1 cellular context compared by ENCODE assay signal in the genomic region with DNA sequence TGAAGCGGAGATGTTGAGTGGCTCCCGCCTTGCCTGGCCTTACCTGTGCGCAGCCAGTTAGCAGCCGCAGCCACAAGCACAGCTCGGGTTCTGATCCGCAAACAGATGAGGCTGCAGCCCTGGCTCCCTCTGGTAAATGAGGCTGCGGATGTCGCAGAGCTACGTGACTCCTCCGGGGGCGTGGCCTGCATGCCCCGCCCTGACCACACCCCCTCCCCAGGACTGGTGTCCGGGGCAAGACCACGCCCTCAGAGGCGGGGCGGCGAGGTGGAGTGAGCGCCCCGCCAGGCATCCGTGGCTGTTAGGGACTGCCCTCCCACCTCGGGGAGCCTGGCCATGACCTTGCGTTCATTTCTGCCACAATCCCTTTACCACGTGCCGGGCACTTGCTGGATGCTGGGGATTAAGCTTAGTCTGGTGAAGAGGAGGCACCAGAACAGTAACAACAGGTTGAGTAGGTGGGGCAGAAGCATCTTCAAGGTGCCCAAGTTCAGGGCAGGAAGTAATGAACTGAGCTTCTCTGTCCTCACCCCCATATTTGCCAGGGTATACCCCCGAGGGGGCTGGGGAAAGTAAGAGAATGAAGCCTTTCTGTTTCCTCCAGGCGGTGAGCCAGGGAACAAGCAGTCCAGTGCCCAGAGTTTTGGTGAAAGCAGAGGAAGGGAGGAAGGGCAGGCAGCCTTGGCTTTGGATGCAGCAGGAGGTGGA.
TF ChIP-seq lines count a peak whose summit lies in the region.

A gene (minus strand): TSS at position 138 of the 708 bp plus-strand sequence. CDS start 1,363 bp downstream, outside the sequence.

TF ChIP-seq in WTC11, 78 proteins besides CTCF, POLR2A, EP300 and RAD21 (continued from another document):
- TF ChIP-seq, protein P1, sequence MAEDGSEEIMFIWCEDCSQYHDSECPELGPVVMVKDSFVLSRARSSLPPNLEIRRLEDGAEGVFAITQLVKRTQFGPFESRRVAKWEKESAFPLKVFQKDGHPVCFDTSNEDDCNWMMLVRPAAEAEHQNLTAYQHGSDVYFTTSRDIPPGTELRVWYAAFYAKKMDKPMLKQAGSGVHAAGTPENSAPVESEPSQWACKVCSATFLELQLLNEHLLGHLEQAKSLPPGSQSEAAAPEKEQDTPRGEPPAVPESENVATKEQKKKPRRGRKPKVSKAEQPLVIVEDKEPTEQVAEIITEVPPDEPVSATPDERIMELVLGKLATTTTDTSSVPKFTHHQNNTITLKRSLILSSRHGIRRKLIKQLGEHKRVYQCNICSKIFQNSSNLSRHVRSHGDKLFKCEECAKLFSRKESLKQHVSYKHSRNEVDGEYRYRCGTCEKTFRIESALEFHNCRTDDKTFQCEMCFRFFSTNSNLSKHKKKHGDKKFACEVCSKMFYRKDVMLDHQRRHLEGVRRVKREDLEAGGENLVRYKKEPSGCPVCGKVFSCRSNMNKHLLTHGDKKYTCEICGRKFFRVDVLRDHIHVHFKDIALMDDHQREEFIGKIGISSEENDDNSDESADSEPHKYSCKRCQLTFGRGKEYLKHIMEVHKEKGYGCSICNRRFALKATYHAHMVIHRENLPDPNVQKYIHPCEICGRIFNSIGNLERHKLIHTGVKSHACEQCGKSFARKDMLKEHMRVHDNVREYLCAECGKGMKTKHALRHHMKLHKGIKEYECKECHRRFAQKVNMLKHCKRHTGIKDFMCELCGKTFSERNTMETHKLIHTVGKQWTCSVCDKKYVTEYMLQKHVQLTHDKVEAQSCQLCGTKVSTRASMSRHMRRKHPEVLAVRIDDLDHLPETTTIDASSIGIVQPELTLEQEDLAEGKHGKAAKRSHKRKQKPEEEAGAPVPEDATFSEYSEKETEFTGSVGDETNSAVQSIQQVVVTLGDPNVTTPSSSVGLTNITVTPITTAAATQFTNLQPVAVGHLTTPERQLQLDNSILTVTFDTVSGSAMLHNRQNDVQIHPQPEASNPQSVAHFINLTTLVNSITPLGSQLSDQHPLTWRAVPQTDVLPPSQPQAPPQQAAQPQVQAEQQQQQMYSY (CRISPR knock-in tag; IDR thresholded peaks at IDR 0.05), result 0 out of 2 replicates have a peak, but pooled peaks have one; percentile 14
- TF ChIP-seq, protein P2, sequence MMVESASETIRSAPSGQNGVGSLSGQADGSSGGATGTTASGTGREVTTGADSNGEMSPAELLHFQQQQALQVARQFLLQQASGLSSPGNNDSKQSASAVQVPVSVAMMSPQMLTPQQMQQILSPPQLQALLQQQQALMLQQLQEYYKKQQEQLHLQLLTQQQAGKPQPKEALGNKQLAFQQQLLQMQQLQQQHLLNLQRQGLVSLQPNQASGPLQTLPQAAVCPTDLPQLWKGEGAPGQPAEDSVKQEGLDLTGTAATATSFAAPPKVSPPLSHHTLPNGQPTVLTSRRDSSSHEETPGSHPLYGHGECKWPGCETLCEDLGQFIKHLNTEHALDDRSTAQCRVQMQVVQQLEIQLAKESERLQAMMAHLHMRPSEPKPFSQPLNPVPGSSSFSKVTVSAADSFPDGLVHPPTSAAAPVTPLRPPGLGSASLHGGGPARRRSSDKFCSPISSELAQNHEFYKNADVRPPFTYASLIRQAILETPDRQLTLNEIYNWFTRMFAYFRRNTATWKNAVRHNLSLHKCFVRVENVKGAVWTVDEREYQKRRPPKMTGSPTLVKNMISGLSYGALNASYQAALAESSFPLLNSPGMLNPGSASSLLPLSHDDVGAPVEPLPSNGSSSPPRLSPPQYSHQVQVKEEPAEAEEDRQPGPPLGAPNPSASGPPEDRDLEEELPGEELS (CRISPR knock-in tag; IDR thresholded peaks at IDR 0.05), result peak; percentile 71
- TF ChIP-seq TP53 (CRISPR knock-in tag; IDR thresholded peaks at IDR 0.05) (no peak), SP1 (CRISPR knock-in tag; conservative IDR thresholded peaks at IDR 0.05) (peak; percentile 99), FOXK1 (CRISPR knock-in tag; IDR thresholded peaks at IDR 0.05) (0 out of 2 replicates have a peak, but pooled peaks have one; percentile 68), ZNF232 (CRISPR knock-in tag; IDR thresholded peaks at IDR 0.05) (0 out of 2 replicates have a peak, but pooled peaks have one; percentile 56), ESRRA (CRISPR knock-in tag; IDR thresholded peaks at IDR 0.05; ENCODE audit: borderline replicate concordance) (peak; percentile 27; the same call in 1 of the 2 replicates)
- TF ChIP-seq, protein P3, sequence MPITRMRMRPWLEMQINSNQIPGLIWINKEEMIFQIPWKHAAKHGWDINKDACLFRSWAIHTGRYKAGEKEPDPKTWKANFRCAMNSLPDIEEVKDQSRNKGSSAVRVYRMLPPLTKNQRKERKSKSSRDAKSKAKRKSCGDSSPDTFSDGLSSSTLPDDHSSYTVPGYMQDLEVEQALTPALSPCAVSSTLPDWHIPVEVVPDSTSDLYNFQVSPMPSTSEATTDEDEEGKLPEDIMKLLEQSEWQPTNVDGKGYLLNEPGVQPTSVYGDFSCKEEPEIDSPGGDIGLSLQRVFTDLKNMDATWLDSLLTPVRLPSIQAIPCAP (CRISPR knock-in tag; IDR thresholded peaks at IDR 0.05), result 0 out of 2 replicates have a peak, but pooled peaks have one; percentile 21
- TF ChIP-seq, protein P4, sequence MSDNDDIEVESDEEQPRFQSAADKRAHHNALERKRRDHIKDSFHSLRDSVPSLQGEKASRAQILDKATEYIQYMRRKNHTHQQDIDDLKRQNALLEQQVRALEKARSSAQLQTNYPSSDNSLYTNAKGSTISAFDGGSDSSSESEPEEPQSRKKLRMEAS (CRISPR knock-in tag; IDR thresholded peaks at IDR 0.05), result peak; percentile 89
